ENCODE assay signal across 8 cellular contexts in genomic region chr1:24744911-24745710, GRCh38. TPM values are rescaled to one million over a fixed set of nuclear protein-coding genes. Genes with fewer than 3 reads are reported as not detected.
DNase-seq lines count a peak whose midpoint lies in the region; TF ChIP-seq lines count a peak whose summit lies in the region.

CLIC4 (plus strand) TSS chr1:24745447; CDS start chr1:24745554, 107 bp downstream.

- H3K27ac ChIP-seq in neural progenitor cell: peak within 1 kb of the TSS; percentile 66

- TF ChIP-seq CTCF in foreskin fibroblast (IDR thresholded peaks at IDR 0.05; ENCODE audit: low read depth, low read length) (peak; percentile 13), neural progenitor cell (IDR thresholded peaks at IDR 0.05) (no peak)

- H3K4me1 ChIP-seq in neural progenitor cell: peaks cover 9% of the 10 kb centered on the region

- H3K9me3 Mint-ChIP-seq in neural progenitor cell: no peaks in the 10 kb centered on the region

- peaks cover 15% of the 10 kb centered on the region for H3K36me3 Mint-ChIP-seq in neural progenitor cell

- peaks cover 47% of the 10 kb centered on the region for H3K79me2 ChIP-seq in neural progenitor cell (ENCODE audit: low read depth)

- peak within 1 kb of the TSS; percentile 95 for H3K4me3 Mint-ChIP-seq in neural progenitor cell

- peaks cover 50% of the 10 kb centered on the region for H3K4me1 Mint-ChIP-seq in neural progenitor cell

- peak within 1 kb of the TSS; percentile 99 for H3K4me3 ChIP-seq in H7 (ENCODE audit: insufficient read depth, low read depth, low read length)
- H3K4me3 ChIP-seq in MG63: peak within 1 kb of the TSS; percentile 84
- H3K4me3 ChIP-seq in foreskin fibroblast (ENCODE audit: low read depth in 1 of 2, low read length in 2 of 2): peak within 1 kb of the TSS; percentile 89 to 92
- peak within 1 kb of the TSS; percentile 99 for H3K4me3 ChIP-seq in neural progenitor cell

- no peaks in the 10 kb centered on the region for H3K9me3 ChIP-seq in MG63
- H3K9me3 ChIP-seq in neural progenitor cell (ENCODE audit: low read depth): no peaks in the 10 kb centered on the region

- peaks cover 16% of the 10 kb centered on the region for H3F3A ChIP-seq in neural progenitor cell (ENCODE audit: low read depth)

- peak within 1 kb of the TSS; percentile 92 for H3K9ac ChIP-seq in neural progenitor cell

- no peak within 1 kb of the TSS for H2AFZ ChIP-seq in neural progenitor cell (replicated peaks)

- DNase-seq in ELR (ENCODE audit: low read depth): peak; percentile 98
- DNase-seq in H7: peak; percentile 98
- DNase-seq in MG63: peak; percentile 99
- DNase-seq in SIG-M5 treated with dmso at 0.1 percent for 504 hours (lab: John Stamatoyannopoulos, UW; ENCODE audit: unreplicated experiment): peak; percentile 96
- DNase-seq in activated gamma-delta T cell treated with Interleukin-2 at 50 U/mL for 16 hours: peak; percentile 99
- peak; percentile 100 for DNase-seq in foreskin fibroblast
- peak; percentile 100 for DNase-seq in neural progenitor cell (ENCODE audit: low spot score)
- peak; percentile 95 for DNase-seq in stromal cell of bone marrow (ENCODE audit: low read depth)

- H3K4me2 ChIP-seq in neural progenitor cell: peak within 1 kb of the TSS; percentile 95

- H3K27me3 Mint-ChIP-seq in neural progenitor cell (ENCODE audit: insufficient read depth, low read depth): peaks cover 5% of the 10 kb centered on the region

- H3K27ac Mint-ChIP-seq in neural progenitor cell: peak within 1 kb of the TSS; percentile 93

- peaks cover under 1% of the 10 kb centered on the region for H3K36me3 ChIP-seq in H7 (replicated peaks; ENCODE audit: control insufficient read depth, insufficient read depth, low read length)
- H3K36me3 ChIP-seq in MG63: peaks cover 35% of the 10 kb centered on the region
- H3K36me3 ChIP-seq in neural progenitor cell: no peaks in the 10 kb centered on the region

- H4K20me1 ChIP-seq in neural progenitor cell (ENCODE audit: low read depth): peaks cover 28% of the 10 kb centered on the region

- H3K27me3 ChIP-seq in H7 (ENCODE audit: control insufficient read depth, insufficient read depth, low read length): no peaks in the 10 kb centered on the region
- H3K27me3 ChIP-seq in MG63: no peaks in the 10 kb centered on the region
- H3K27me3 ChIP-seq in neural progenitor cell: no peaks in the 10 kb centered on the region

RNA-seq across cellular contexts. Expression of gene CLIC4, which starts in this region (rescaled TPM):
- total RNA-seq in H7 (2014; rRNA removed; shearing (Covaris generic)): 243 and 293 TPM in 2 replicates
- 348 and 588 TPM in 2 replicates for total RNA-seq in MG63 (2014; rRNA removed; shearing (Covaris generic); ENCODE audit: low replicate concordance)
- 185 and 263 TPM in 2 replicates for total RNA-seq in neural progenitor cell (ENCODE audit: low replicate concordance)

Comparison
In these comparisons a context has a peak if more than half of its experiments do, and no peak if none do; other contexts are left out.
1. Peak in every context shown above with its lines: DNase-seq, H3K4me3 ChIP-seq and H3K27ac ChIP-seq.